ENCODE assay signal across 17 cellular contexts in the genomic region with DNA sequence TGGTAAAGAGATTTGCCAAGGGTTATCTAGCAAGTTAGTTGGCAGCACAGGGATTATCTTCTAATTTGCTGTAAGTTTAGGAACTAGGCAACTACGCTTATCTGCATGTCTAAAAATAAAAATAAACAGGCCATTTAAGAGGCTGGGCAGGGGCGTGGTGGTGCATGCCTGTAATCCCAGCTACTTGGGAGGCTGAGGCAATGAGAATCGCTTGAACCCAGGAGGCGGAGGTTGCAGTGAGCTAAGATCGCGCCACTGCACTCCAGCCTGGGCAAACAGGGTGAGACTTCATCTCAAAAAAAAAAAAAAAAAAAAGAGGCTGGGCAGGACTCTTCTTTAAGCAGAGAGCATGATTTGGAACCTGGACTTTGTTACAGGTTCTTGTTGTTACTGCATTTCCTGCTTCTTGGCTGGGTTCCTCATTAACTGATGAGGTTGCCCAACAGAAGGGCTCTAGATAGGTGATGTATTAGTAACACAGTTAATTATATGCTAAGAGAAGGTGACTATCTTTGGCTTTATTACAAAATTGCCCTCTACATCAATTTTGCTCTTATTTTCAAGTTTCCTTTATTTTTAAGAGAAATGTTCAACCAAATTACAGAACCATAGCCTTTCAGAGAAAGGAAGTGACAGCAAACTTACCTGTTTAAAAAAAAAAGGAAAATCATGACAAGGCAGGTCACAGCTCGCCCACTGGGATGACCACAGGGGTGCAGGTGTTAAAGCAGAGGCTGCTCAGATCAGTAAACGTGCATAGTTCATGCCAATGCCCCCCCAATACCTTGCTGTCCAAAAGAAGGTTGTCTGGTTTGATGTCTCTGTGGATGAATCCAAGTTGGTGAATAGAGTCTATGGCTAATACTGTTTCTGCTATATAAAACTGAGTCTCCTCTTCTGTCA. TPM values are rescaled to one million over a fixed set of nuclear protein-coding genes. Genes with fewer than 3 reads are reported as not detected.
DNase-seq lines count a peak whose midpoint lies in the region; ATAC-seq, FAIRE-seq and TF ChIP-seq lines count a peak whose summit lies in the region.
"Had no signal": no experiment of that assay in that cellular context is flagged by ENCODE, and none has a peak within 500 bp of the region (broad histone marks: within the 10 kb centered on the region; RNA-seq: fewer than 3 reads in every experiment).

No MANE protein-coding gene starts in this region.

- peak in 1 of 5 donors; percentile 38 for DNase-seq in CD8-positive, alpha-beta memory T cell
- DNase-seq in GM18507 (ENCODE audit: extremely low spot score, insufficient read length, low read depth): peak; percentile 23
- DNase-seq: activated CD4-positive, CD25-positive, alpha-beta regulatory T cell treated with anti-CD3 and anti-CD28 coated beads, Interleukin-2, amount 50 U/mL, for 72 hours; activated effector memory CD4-positive, alpha-beta T cell treated with Interleukin-2 at 50 U/mL for 16 hours; NCI-H1417 treated with DMSO at 0.1 percent for 48 hours; NCI-H510A treated with DMSO at 0.1 percent for 48 hours; T-helper 17 cell had no signal

- CTCF ChIA-PET in CD8-positive, alpha-beta memory T cell (lab: Charles Lee): interaction anchor here (0.7 kb wide), 1 partner anchor 456 kb away, joined by 3 read pairs; no protein-coding TSS in a partner anchor

- H3K9me3 Mint-ChIP-seq in CD8-positive, alpha-beta memory T cell: no peaks in the 10 kb centered on the region
- no peaks in the 10 kb centered on the region for H3K9me3 Mint-ChIP-seq in activated T-helper 17 cell treated with anti-CD3 and anti-CD28 coated beads, Interleukin-2, amount 50 U/mL, for 72 hours
- H3K9me3 Mint-ChIP-seq: IgD-negative memory B cell, neural progenitor cell had no signal

- POLR2A ChIA-PET in CD8-positive, alpha-beta memory T cell (lab: Charles Lee): no interaction called here

- H3K4me3 ChIP-seq in CD8-positive, alpha-beta memory T cell (ENCODE audit: low read length): no peak overlapping the region
- no peak overlapping the region for H3K4me3 ChIP-seq in liver (ENCODE audit: low read depth in 1 of 3, low read length in 3 of 3)
- H3K4me3 ChIP-seq: neural progenitor cell had no signal

- TF ChIP-seq RAD21 in liver (IDR thresholded peaks at IDR 0.05): peak; percentile 32 to 42

- H3K4me3 Mint-ChIP-seq in CD8-positive, alpha-beta memory T cell: peak overlapping the region in 2 of 7 donors; percentile 5 to 47
- no peak overlapping the region for H3K4me3 Mint-ChIP-seq in activated T-helper 17 cell treated with anti-CD3 and anti-CD28 coated beads, Interleukin-2, amount 50 U/mL, for 72 hours
- H3K4me3 Mint-ChIP-seq: IgD-negative memory B cell, neural progenitor cell, T-helper 17 cell had no signal

- no peak for TF ChIP-seq CTCF in liver (IDR thresholded peaks at IDR 0.05; ENCODE audit: low read depth, low read length, missing input control)

- peak; percentile 75 for FAIRE-seq in GM18507 (lab: Jason Lieb, UNC)
- FAIRE-seq: endometrium, keratinocyte had no signal

- peaks cover 68% of the 10 kb centered on the region for H3K36me3 ChIP-seq in CD8-positive, alpha-beta memory T cell (ENCODE audit: insufficient read depth, low read length)
- peaks cover 2 to 7% (median 4%) of the 10 kb centered on the region in 4 donors for H3K36me3 ChIP-seq in liver (ENCODE audit: control insufficient read depth in 4 of 4, insufficient read depth in 3 of 4, low read depth in 1 of 4, low read length in 3 of 4)

- H3K27me3 ChIP-seq in CD8-positive, alpha-beta memory T cell (ENCODE audit: insufficient read depth, low read length, poor library complexity, severe bottlenecking): no peaks in the 10 kb centered on the region
- H3K27me3 ChIP-seq in liver (ENCODE audit: control insufficient read depth in 4 of 4, insufficient read depth in 4 of 4, low read length in 3 of 4): no peaks in the 10 kb centered on the region
- H3K27me3 ChIP-seq: neural progenitor cell had no signal

- peaks cover 4 to 90% (median 18%) of the 10 kb centered on the region in 3 donors for H3K36me3 Mint-ChIP-seq in CD8-positive, alpha-beta memory T cell
- peaks cover 95% of the 10 kb centered on the region for H3K36me3 Mint-ChIP-seq in activated T-helper 17 cell treated with anti-CD3 and anti-CD28 coated beads, Interleukin-2, amount 50 U/mL, for 72 hours (ENCODE audit: low read depth)

- H3K9me3 ChIP-seq in CD8-positive, alpha-beta memory T cell (ENCODE audit: low read length): no peaks in the 10 kb centered on the region
- H3K9me3 ChIP-seq in liver (ENCODE audit: control insufficient read depth in 4 of 4, low read length in 3 of 4): no peaks in the 10 kb centered on the region

- H3K4me1 ChIP-seq in CD8-positive, alpha-beta memory T cell (ENCODE audit: insufficient read depth, low read length): peaks cover 40% of the 10 kb centered on the region
- H3K4me1 ChIP-seq in liver (ENCODE audit: control insufficient read depth in 4 of 4, insufficient read depth in 4 of 4, low read length in 3 of 4): peaks cover 17 to 30% (median 24%) of the 10 kb centered on the region in 4 donors
- H3K4me1 ChIP-seq: neural progenitor cell had no signal

- peaks cover 41 to 54% (median 44%) of the 10 kb centered on the region in 3 donors for H3K4me1 Mint-ChIP-seq in CD8-positive, alpha-beta memory T cell
- H3K4me1 Mint-ChIP-seq in activated T-helper 17 cell treated with anti-CD3 and anti-CD28 coated beads, Interleukin-2, amount 50 U/mL, for 72 hours: no peaks in the 10 kb centered on the region
- H3K4me1 Mint-ChIP-seq: neural progenitor cell had no signal

- peak overlapping the region; percentile 19 to 36 for H3K9ac ChIP-seq in liver (ENCODE audit: low read depth in 1 of 2, low read length in 2 of 2)
- H3K9ac ChIP-seq: neural progenitor cell had no signal

- no peak for ATAC-seq in activated T-helper 17 cell treated with anti-CD3 and anti-CD28 coated beads, Interleukin-2, amount 50 U/mL, for 72 hours (replicated peaks)
- ATAC-seq in GM21723 (IDR thresholded peaks at IDR 0.05; ENCODE audit: unreplicated experiment) (no peak), GM21529 (IDR thresholded peaks at IDR 0.05; ENCODE audit: unreplicated experiment) (no peak), GM21737 (IDR thresholded peaks at IDR 0.05; ENCODE audit: unreplicated experiment) (no peak)
- ATAC-seq: T-helper 17 cell had no signal

- H3K27ac Mint-ChIP-seq in CD8-positive, alpha-beta memory T cell: peak overlapping the region; percentile 43 to 93 (median 80)
- peak overlapping the region; percentile 22 for H3K27ac Mint-ChIP-seq in activated T-helper 17 cell treated with anti-CD3 and anti-CD28 coated beads, Interleukin-2, amount 50 U/mL, for 72 hours
- H3K27ac Mint-ChIP-seq: neural progenitor cell had no signal

- no peak overlapping the region for H3K27ac ChIP-seq in CD8-positive, alpha-beta memory T cell (ENCODE audit: low read depth, low read length)
- H3K27ac ChIP-seq in liver (ENCODE audit: low read depth in 1 of 2, low read length in 2 of 2): peak overlapping the region; percentile 82 to 91
- H3K27ac ChIP-seq: C4-2B, neural progenitor cell had no signal

- no peaks in the 10 kb centered on the region for H3K27me3 Mint-ChIP-seq in CD8-positive, alpha-beta memory T cell
- H3K27me3 Mint-ChIP-seq in activated T-helper 17 cell treated with anti-CD3 and anti-CD28 coated beads, Interleukin-2, amount 50 U/mL, for 72 hours: no peaks in the 10 kb centered on the region
- H3K27me3 Mint-ChIP-seq: IgD-negative memory B cell, T-helper 17 cell had no signal

- 37% methylated on average over 8 of the region's 8 CpGs for WGBS in liver

TF ChIP-seq in liver, 16 proteins besides CTCF, POLR2A, EP300 and RAD21 (continues in another document):
- TF ChIP-seq NR2F2 (IDR thresholded peaks at IDR 0.05) (peak; percentile 10), HNF4G (IDR thresholded peaks at IDR 0.05) (peak; percentile 80), JUND (IDR thresholded peaks at IDR 0.05) (peak; percentile 82 to 85), EGR1 (IDR thresholded peaks at IDR 0.05; ENCODE audit: low read depth in 2 of 2) (peak in 1 of 2 donors; percentile 50), RXRA (IDR thresholded peaks at IDR 0.05) (peak; percentile 77), FOXA1 (IDR thresholded peaks at IDR 0.05) (no peak), SP1 (IDR thresholded peaks at IDR 0.05) (peak; percentile 88), TAF1 (conservative IDR thresholded peaks at IDR 0.05) (no peak), FOXA2 (IDR thresholded peaks at IDR 0.05) (peak; percentile 56), GABPA (IDR thresholded peaks at IDR 0.05 in 1 of 2, conservative IDR thresholded peaks at IDR 0.05 in 1 of 2) (peak in 1 of 2 donors; percentile 54), YY1 (IDR thresholded peaks at IDR 0.05) (peak; percentile 76), HNF4A (conservative IDR thresholded peaks at IDR 0.05) (peak; percentile 96 to 97)
- TF ChIP-seq, protein P1, sequence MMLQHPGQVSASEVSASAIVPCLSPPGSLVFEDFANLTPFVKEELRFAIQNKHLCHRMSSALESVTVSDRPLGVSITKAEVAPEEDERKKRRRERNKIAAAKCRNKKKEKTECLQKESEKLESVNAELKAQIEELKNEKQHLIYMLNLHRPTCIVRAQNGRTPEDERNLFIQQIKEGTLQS (IDR thresholded peaks at IDR 0.05): peak; percentile 52
- TF ChIP-seq, protein P2, sequence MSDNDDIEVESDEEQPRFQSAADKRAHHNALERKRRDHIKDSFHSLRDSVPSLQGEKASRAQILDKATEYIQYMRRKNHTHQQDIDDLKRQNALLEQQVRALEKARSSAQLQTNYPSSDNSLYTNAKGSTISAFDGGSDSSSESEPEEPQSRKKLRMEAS (IDR thresholded peaks at IDR 0.05): peak; percentile 69
- TF ChIP-seq, protein P3, sequence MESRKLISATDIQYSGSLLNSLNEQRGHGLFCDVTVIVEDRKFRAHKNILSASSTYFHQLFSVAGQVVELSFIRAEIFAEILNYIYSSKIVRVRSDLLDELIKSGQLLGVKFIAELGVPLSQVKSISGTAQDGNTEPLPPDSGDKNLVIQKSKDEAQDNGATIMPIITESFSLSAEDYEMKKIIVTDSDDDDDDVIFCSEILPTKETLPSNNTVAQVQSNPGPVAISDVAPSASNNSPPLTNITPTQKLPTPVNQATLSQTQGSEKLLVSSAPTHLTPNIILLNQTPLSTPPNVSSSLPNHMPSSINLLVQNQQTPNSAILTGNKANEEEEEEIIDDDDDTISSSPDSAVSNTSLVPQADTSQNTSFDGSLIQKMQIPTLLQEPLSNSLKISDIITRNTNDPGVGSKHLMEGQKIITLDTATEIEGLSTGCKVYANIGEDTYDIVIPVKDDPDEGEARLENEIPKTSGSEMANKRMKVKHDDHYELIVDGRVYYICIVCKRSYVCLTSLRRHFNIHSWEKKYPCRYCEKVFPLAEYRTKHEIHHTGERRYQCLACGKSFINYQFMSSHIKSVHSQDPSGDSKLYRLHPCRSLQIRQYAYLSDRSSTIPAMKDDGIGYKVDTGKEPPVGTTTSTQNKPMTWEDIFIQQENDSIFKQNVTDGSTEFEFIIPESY (IDR thresholded peaks at IDR 0.05): peak; percentile 79

RNA-seq across cellular contexts. Expression of a gene that starts 32.5 kb away (rescaled TPM):
- total RNA-seq in CD8-positive, alpha-beta memory T cell: 10 to 100 TPM; 44.9 to 47.6 TPM
- 110 TPM for polyA plus RNA-seq in CD8-positive, alpha-beta memory T cell
- total RNA-seq in activated T-helper 17 cell treated with anti-CD3 and anti-CD28 coated beads, Interleukin-2, amount 50 U/mL, for 72 hours: 10 to 100 TPM; 24.4 to 34.3 TPM
- 10 to 100 TPM; 13.3 to 21.8 TPM for total RNA-seq in liver
- 10 to 100 TPM in 1 of 2 donors, 1 to 10 TPM in 1; 9.3 to 11.2 TPM for polyA plus RNA-seq in liver
